ENCODE assay signal across 1 cellular context in the genomic region with DNA sequence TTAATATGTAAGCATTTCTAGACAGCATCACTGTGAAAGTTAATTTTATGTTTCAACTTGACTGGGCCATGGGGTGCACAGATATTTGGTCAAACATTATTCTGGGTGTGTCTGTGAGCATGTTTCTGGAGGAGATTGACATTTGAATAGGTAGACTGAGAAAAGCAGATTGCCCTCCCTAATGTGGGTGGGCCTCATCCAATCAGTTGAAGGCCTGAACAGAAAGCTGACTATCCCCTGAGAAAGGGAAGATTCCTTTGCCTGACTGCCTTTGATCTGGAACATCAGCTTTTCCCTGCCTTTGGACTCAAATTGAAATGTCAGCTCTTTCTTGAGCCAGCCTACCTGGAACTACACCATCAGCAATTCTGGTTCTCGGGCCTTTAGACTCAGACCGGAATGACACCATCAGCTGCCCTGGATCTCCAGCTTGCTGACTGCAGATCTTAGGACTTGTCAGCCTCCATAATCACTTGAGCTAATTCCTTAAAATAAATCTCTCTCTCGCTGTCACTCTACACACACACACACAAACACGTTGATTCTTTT.
TF ChIP-seq lines count a peak whose summit lies in the region.

No MANE protein-coding gene starts in this region.

TF ChIP-seq in HepG2, 621 proteins besides CTCF, POLR2A, EP300 and RAD21:
- TF ChIP-seq MAFK (conservative IDR thresholded peaks at IDR 0.05 in 1 of 2, IDR thresholded peaks at IDR 0.05 in 1 of 2; ENCODE audit: low read length in 2 of 2), result peak in 1 of 2 experiments; percentile 69; a peak in 2 of 4 replicates
- no peak for TF ChIP-seq ZSCAN25 (CRISPR knock-in tag; IDR thresholded peaks at IDR 0.05)
- TF ChIP-seq MAFF (IDR thresholded peaks at IDR 0.05; ENCODE audit: low read depth, low read length), result peak; percentile 70
